ENCODE assay signal across 1 cellular context in the genomic region with DNA sequence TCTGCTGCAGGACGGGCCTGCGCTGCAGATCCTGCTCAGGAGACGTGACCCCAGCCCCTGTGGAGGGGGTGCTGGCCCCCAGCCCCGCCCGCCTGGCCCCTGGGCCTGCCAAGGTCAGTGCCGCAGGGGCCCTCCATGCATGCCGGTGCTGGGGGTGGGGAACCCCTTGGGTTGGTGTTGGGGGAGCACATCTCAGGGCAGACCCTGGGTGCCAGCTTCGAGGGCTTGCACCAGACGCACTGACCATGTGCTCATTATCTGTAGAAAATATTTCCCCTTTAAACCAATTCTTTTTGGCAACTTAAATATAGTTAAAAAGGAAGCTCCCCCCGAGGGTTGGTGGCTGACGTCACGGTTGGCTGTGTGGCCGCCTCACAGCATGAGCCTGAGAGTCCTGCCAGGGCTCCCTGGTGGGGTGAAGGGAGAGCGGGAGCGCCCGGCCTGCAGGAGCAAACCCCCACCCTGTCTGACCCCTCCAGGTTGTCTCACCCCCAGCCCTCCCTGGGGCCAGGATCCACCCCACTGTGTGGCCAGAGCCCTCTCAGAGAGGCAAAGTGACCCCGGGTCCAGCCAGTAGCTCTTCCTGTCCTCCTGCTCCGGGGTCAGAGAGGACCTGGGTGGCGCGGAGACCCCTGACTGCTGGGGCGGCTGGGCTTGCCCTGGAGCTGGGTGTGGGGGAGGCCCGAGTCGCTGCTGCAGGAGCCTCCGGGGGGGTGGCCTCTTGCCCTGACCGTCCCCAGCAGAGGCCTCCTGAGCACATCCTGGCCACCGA.
A peak's percentile ranks its signal among the peaks of the same experiment; 100 is the strongest.
TF ChIP-seq lines count a peak whose summit lies in the region.

No MANE protein-coding gene starts in this region.

TF ChIP-seq in HEK293, 187 proteins besides CTCF, POLR2A, EP300 and RAD21 (continued from another document and continues in another):
- TF ChIP-seq, protein P1, sequence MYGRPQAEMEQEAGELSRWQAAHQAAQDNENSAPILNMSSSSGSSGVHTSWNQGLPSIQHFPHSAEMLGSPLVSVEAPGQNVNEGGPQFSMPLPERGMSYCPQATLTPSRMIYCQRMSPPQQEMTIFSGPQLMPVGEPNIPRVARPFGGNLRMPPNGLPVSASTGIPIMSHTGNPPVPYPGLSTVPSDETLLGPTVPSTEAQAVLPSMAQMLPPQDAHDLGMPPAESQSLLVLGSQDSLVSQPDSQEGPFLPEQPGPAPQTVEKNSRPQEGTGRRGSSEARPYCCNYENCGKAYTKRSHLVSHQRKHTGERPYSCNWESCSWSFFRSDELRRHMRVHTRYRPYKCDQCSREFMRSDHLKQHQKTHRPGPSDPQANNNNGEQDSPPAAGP (tag by site-specific recombination; IDR thresholded peaks at IDR 0.05): 0 out of 2 replicates have a peak, but pooled peaks have one; percentile 54
- TF ChIP-seq ZBTB6 (tag by site-specific recombination; IDR thresholded peaks at IDR 0.05) (no peak), ZNF501 (tag by site-specific recombination; IDR thresholded peaks at IDR 0.05) (no peak), OSR2 (tag by site-specific recombination; IDR thresholded peaks at IDR 0.05) (peak; percentile 71; the same call in 1 of the 2 replicates), ZNF629 (tag by site-specific recombination; IDR thresholded peaks at IDR 0.05) (peak; percentile 80), ZNF660 (tag by site-specific recombination; IDR thresholded peaks at IDR 0.05) (no peak), ZFHX2 (tag by site-specific recombination; conservative IDR thresholded peaks at IDR 0.05) (no peak), KLF8 (tag by site-specific recombination; IDR thresholded peaks at IDR 0.05) (no peak), PATZ1 (tag by site-specific recombination; IDR thresholded peaks at IDR 0.05) (peak; percentile 47), ZFP69B (tag by site-specific recombination; IDR thresholded peaks at IDR 0.05) (peak; percentile 61; the same call in 1 of the 2 replicates), PRDM10 (tag by site-specific recombination; IDR thresholded peaks at IDR 0.05) (peak; percentile 90), GLIS1 (tag by site-specific recombination; IDR thresholded peaks at IDR 0.05) (peak; percentile 99), ZNF292 (tag by site-specific recombination; IDR thresholded peaks at IDR 0.05; ENCODE audit: borderline replicate concordance, low read depth) (no peak), ZNF426 (tag by site-specific recombination; IDR thresholded peaks at IDR 0.05) (no peak), ZBTB10 (tag by site-specific recombination; IDR thresholded peaks at IDR 0.05) (peak; percentile 47; the same call in 1 of the 2 replicates), BCL11A (tag by site-specific recombination; IDR thresholded peaks at IDR 0.05; ENCODE audit: low read depth) (0 out of 2 replicates have a peak, but pooled peaks have one; percentile 19), ZNF394 (tag by site-specific recombination; IDR thresholded peaks at IDR 0.05; ENCODE audit: borderline replicate concordance) (no peak), ATF2 (tag by site-specific recombination; IDR thresholded peaks at IDR 0.05; ENCODE audit: low read depth) (peak; percentile 72), ZNF571 (tag by site-specific recombination; IDR thresholded peaks at IDR 0.05) (no peak), ZIC2 (tag by site-specific recombination; IDR thresholded peaks at IDR 0.05) (peak; percentile 91), ZNF76 (tag by site-specific recombination; IDR thresholded peaks at IDR 0.05; ENCODE audit: borderline replicate concordance, low read depth) (no peak), ZNF558 (tag by site-specific recombination; IDR thresholded peaks at IDR 0.05) (no peak), YY1 (tag by site-specific recombination; IDR thresholded peaks at IDR 0.05) (no peak), ZNF701 (tag by site-specific recombination; IDR thresholded peaks at IDR 0.05) (no peak), ZNF169 (tag by site-specific recombination; IDR thresholded peaks at IDR 0.05) (no peak), ZNF221 (tag by site-specific recombination; IDR thresholded peaks at IDR 0.05; ENCODE audit: borderline replicate concordance) (no peak), GLIS2 (tag by site-specific recombination; IDR thresholded peaks at IDR 0.05) (peak; percentile 53), FEZF1 (tag by site-specific recombination; IDR thresholded peaks at IDR 0.05) (no peak), ZNF324 (tag by site-specific recombination; IDR thresholded peaks at IDR 0.05) (no peak), ZNF747 (tag by site-specific recombination; IDR thresholded peaks at IDR 0.05) (no peak), SCRT1 (tag by site-specific recombination; IDR thresholded peaks at IDR 0.05; ENCODE audit: borderline replicate concordance) (no peak)
- TF ChIP-seq, protein P2, sequence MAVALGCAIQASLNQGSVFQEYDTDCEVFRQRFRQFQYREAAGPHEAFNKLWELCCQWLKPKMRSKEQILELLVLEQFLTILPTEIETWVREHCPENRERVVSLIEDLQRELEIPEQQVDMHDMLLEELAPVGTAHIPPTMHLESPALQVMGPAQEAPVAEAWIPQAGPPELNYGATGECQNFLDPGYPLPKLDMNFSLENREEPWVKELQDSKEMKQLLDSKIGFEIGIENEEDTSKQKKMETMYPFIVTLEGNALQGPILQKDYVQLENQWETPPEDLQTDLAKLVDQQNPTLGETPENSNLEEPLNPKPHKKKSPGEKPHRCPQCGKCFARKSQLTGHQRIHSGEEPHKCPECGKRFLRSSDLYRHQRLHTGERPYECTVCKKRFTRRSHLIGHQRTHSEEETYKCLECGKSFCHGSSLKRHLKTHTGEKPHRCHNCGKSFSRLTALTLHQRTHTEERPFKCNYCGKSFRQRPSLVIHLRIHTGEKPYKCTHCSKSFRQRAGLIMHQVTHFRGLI (tag by site-specific recombination; IDR thresholded peaks at IDR 0.05): no peak
- TF ChIP-seq, protein P3, sequence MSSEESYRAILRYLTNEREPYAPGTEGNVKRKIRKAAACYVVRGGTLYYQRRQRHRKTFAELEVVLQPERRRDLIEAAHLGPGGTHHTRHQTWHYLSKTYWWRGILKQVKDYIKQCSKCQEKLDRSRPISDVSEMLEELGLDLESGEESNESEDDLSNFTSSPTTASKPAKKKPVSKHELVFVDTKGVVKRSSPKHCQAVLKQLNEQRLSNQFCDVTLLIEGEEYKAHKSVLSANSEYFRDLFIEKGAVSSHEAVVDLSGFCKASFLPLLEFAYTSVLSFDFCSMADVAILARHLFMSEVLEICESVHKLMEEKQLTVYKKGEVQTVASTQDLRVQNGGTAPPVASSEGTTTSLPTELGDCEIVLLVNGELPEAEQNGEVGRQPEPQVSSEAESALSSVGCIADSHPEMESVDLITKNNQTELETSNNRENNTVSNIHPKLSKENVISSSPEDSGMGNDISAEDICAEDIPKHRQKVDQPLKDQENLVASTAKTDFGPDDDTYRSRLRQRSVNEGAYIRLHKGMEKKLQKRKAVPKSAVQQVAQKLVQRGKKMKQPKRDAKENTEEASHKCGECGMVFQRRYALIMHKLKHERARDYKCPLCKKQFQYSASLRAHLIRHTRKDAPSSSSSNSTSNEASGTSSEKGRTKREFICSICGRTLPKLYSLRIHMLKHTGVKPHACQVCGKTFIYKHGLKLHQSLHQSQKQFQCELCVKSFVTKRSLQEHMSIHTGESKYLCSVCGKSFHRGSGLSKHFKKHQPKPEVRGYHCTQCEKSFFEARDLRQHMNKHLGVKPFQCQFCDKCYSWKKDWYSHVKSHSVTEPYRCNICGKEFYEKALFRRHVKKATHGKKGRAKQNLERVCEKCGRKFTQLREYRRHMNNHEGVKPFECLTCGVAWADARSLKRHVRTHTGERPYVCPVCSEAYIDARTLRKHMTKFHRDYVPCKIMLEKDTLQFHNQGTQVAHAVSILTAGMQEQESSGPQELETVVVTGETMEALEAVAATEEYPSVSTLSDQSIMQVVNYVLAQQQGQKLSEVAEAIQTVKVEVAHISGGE (tag by site-specific recombination; conservative IDR thresholded peaks at IDR 0.05; ENCODE audit: low read depth): no peak
- TF ChIP-seq, protein P4, sequence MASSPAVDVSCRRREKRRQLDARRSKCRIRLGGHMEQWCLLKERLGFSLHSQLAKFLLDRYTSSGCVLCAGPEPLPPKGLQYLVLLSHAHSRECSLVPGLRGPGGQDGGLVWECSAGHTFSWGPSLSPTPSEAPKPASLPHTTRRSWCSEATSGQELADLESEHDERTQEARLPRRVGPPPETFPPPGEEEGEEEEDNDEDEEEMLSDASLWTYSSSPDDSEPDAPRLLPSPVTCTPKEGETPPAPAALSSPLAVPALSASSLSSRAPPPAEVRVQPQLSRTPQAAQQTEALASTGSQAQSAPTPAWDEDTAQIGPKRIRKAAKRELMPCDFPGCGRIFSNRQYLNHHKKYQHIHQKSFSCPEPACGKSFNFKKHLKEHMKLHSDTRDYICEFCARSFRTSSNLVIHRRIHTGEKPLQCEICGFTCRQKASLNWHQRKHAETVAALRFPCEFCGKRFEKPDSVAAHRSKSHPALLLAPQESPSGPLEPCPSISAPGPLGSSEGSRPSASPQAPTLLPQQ (tag by site-specific recombination; IDR thresholded peaks at IDR 0.05): peak; percentile 87
